29 cellular contexts compared by ENCODE assay signal in genomic region chr21:46217511-46218196, GRCh38. TPM values are rescaled to one million over a fixed set of nuclear protein-coding genes. Genes with fewer than 3 reads are reported as not detected.
DNase-seq lines count a peak whose midpoint lies in the region; TF ChIP-seq lines count a peak whose summit lies in the region.
"Had no signal": no experiment of that assay in that cellular context is flagged by ENCODE, and none has a peak within 500 bp of the region (broad histone marks: within the 10 kb centered on the region; RNA-seq: fewer than 3 reads in every experiment).

No MANE protein-coding gene starts in this region.

- no peak for TF ChIP-seq EP300 in sigmoid colon (IDR thresholded peaks at IDR 0.05)

- H3K27me3 ChIP-seq in NT2/D1 (ENCODE audit: insufficient read depth, insufficient read length) (no peaks in the 10 kb centered on the region), endodermal cell (ENCODE audit: control insufficient read depth, insufficient read depth, low read length, poor library complexity, severe bottlenecking) (no peaks in the 10 kb centered on the region), sigmoid colon (no peaks in the 10 kb centered on the region)
- no peaks in the 10 kb centered on the region for H3K27me3 ChIP-seq in CD4-positive, alpha-beta memory T cell (ENCODE audit: insufficient read depth, low read length)
- H3K27me3 ChIP-seq: brain microvascular endothelial cell, dorsolateral prefrontal cortex, ovary had no signal

- TF ChIP-seq POLR2A in sigmoid colon (IDR thresholded peaks at IDR 0.05) = no peak

- intact Hi-C loops in sigmoid colon (cut with DNase I) = no loop called here
- intact Hi-C loops in CD4-positive, alpha-beta memory T cell (cut with micrococcal nuclease) = no loop called here

- H3K36me3 ChIP-seq in NT2/D1 (ENCODE audit: insufficient read depth, insufficient read length, low read length) = peaks cover 92% of the 10 kb centered on the region
- peaks cover 19% of the 10 kb centered on the region for H3K36me3 ChIP-seq in endodermal cell (ENCODE audit: control insufficient read depth, insufficient read depth, low read length)
- peaks cover 5 to 89% (median 37%) of the 10 kb centered on the region in 4 donors for H3K36me3 ChIP-seq in sigmoid colon
- peaks cover 6% of the 10 kb centered on the region for H3K36me3 ChIP-seq in CD4-positive, alpha-beta memory T cell (ENCODE audit: insufficient read depth, low read length)
- H3K36me3 ChIP-seq: ovary had no signal

- H3K27me3 Mint-ChIP-seq in endodermal cell (ENCODE audit: insufficient read depth) = no peaks in the 10 kb centered on the region
- no peaks in the 10 kb centered on the region for H3K27me3 Mint-ChIP-seq in CD4-positive, alpha-beta memory T cell
- H3K27me3 Mint-ChIP-seq: IgD-negative memory B cell; natural killer cell treated with Interleukin-12 subunit alpha and Interleukin-12 subunit beta and Interleukin-15 and Interleukin-18, amount 100 ng/mL, for 72 hours; stimulated activated naive B cell treated with anti-CD40 and anti-IgM and Interleukin-4, amounts not matched to agents 10 μg/mL and 1 μg/mL and 100 μg/mL, for 72 hours; T-helper 17 cell had no signal

- H3K4me1 ChIP-seq in NT2/D1 (ENCODE audit: insufficient read depth, insufficient read length) (peaks cover 19% of the 10 kb centered on the region), endodermal cell (ENCODE audit: control insufficient read depth, insufficient read depth, low read length) (no peaks in the 10 kb centered on the region), sigmoid colon (no peaks in the 10 kb centered on the region)
- no peaks in the 10 kb centered on the region for H3K4me1 ChIP-seq in CD4-positive, alpha-beta memory T cell (ENCODE audit: insufficient read depth, low read length)
- H3K4me1 ChIP-seq: HAP-1 had no signal

- no peak for TF ChIP-seq CTCF in endodermal cell (conservative IDR thresholded peaks at IDR 0.05)
- TF ChIP-seq CTCF in sigmoid colon (IDR thresholded peaks at IDR 0.05) = no peak

- DNase-seq in activated CD8-positive, alpha-beta memory T cell treated with anti-CD3 and anti-CD28 coated beads for 24 hours = peak; percentile 40
- DNase-seq in activated CD8-positive, alpha-beta memory T cell treated with anti-CD3 and anti-CD28 coated beads, Interleukin-2, amount 50 U/mL, for 4 hours = no peak
- no peak for DNase-seq in NT2/D1 (ENCODE audit: low read depth, low spot score)
- DNase-seq in endodermal cell = peak; percentile 30
- DNase-seq in sigmoid colon = peak; percentile 63
- DNase-seq in NK-92 treated with Interleukin-12 subunit alpha and Interleukin-12 subunit beta, amount 100 ng/mL, for 24 hours (lab: John Stamatoyannopoulos, UW) = no peak
- no peak for DNase-seq in CD4-positive, alpha-beta memory T cell
- DNase-seq in NK-92 (lab: John Stamatoyannopoulos, UW; ENCODE audit: unreplicated experiment) = no peak
- DNase-seq: activated CD4-positive, alpha-beta T cell treated with anti-CD3 and anti-CD28 coated beads, Interleukin-2, amount 50 U/mL, for 48 hours; amygdala; brain microvascular endothelial cell; Calu3; cerebellar nuclear complex; DMS79 treated with DMSO at 0.1 percent for 48 hours; GF-D8; NCI-H1048; NCI-H1694 treated with DMSO at 0.1 percent for 48 hours; NCI-H82; SK-N-SH; stimulated activated naive B cell treated with anti-CD40 and anti-IgM and Interleukin-4, amounts not matched to agents 10 μg/mL and 1 μg/mL and 100 μg/mL, for 72 hours; T-helper 17 cell had no signal

- H3K4me3 Mint-ChIP-seq in endodermal cell = no peak overlapping the region
- no peak overlapping the region for H3K4me3 Mint-ChIP-seq in CD4-positive, alpha-beta memory T cell
- H3K4me3 Mint-ChIP-seq: IgD-negative memory B cell; natural killer cell treated with Interleukin-12 subunit alpha and Interleukin-12 subunit beta and Interleukin-15 and Interleukin-18, amount 100 ng/mL, for 72 hours; stimulated activated naive B cell treated with anti-CD40 and anti-IgM and Interleukin-4, amounts not matched to agents 10 μg/mL and 1 μg/mL and 100 μg/mL, for 72 hours; T-helper 17 cell had no signal

- no peaks in the 10 kb centered on the region for H3K9me3 Mint-ChIP-seq in endodermal cell
- peaks cover 0 to 2% (median 0%) of the 10 kb centered on the region in 8 donors for H3K9me3 Mint-ChIP-seq in CD4-positive, alpha-beta memory T cell
- H3K9me3 Mint-ChIP-seq: activated naive CD4-positive, alpha-beta T cell treated with anti-CD3 and anti-CD28 coated beads, Interleukin-2, amount 50 U/mL, for 72 hours; IgD-negative memory B cell; natural killer cell treated with Interleukin-12 subunit alpha and Interleukin-12 subunit beta and Interleukin-15 and Interleukin-18, amount 100 ng/mL, for 72 hours; stimulated activated naive B cell treated with anti-CD40 and anti-IgM and Interleukin-4, amounts not matched to agents 10 μg/mL and 1 μg/mL and 100 μg/mL, for 72 hours had no signal

- CTCF ChIA-PET in CD4-positive, alpha-beta memory T cell (lab: Charles Lee; ENCODE audit: partially characterized antibody) = no interaction called here

- H3K9me3 ChIP-seq in NT2/D1 (ENCODE audit: insufficient read depth, low read length) (no peaks in the 10 kb centered on the region), endodermal cell (ENCODE audit: control insufficient read depth, low read length) (no peaks in the 10 kb centered on the region), sigmoid colon (no peaks in the 10 kb centered on the region)
- no peaks in the 10 kb centered on the region for H3K9me3 ChIP-seq in CD4-positive, alpha-beta memory T cell (ENCODE audit: control insufficient read depth in 1 of 2, low read length in 2 of 2)
- H3K9me3 ChIP-seq: HAP-1, ovary, SK-N-SH had no signal

- 83 to 89% methylated on average over 8 to 21 of the region's 22 CpGs for WGBS in endodermal cell (ENCODE audit: insufficient coverage in 1 of 2, insufficient read length in 1 of 2), 2 experiments
- WGBS in sigmoid colon, 2 donors = 90 to 93% methylated on average over 22 of the region's 22 CpGs

- H3K4me3 ChIP-seq in NT2/D1 (ENCODE audit: insufficient read length, low read depth) (no peak overlapping the region), endodermal cell (ENCODE audit: low read length) (no peak overlapping the region), sigmoid colon (no peak overlapping the region)
- no peak overlapping the region for H3K4me3 ChIP-seq in CD4-positive, alpha-beta memory T cell (ENCODE audit: low read length in 2 of 2)
- H3K4me3 ChIP-seq: dorsolateral prefrontal cortex, HAP-1, ovary, skin epidermis had no signal

- H3K9ac ChIP-seq in NT2/D1 (ENCODE audit: insufficient read length, low read depth) (peak overlapping the region; percentile 43), endodermal cell (ENCODE audit: extremely low read depth, low read length, poor library complexity, severe bottlenecking) (no peak overlapping the region)
- H3K9ac ChIP-seq: SK-N-SH had no signal

- no peaks in the 10 kb centered on the region for H3K4me1 Mint-ChIP-seq in endodermal cell
- H3K4me1 Mint-ChIP-seq in CD4-positive, alpha-beta memory T cell = peaks cover 0 to 3% (median 0%) of the 10 kb centered on the region in 4 donors

- peak overlapping the region; percentile 64 for H3K27ac Mint-ChIP-seq in endodermal cell
- H3K27ac Mint-ChIP-seq in CD4-positive, alpha-beta memory T cell = peak overlapping the region in 2 of 7 donors; percentile 57
- H3K27ac Mint-ChIP-seq: IgD-negative memory B cell; natural killer cell treated with Interleukin-12 subunit alpha and Interleukin-12 subunit beta and Interleukin-15 and Interleukin-18, amount 100 ng/mL, for 72 hours; stimulated activated naive B cell treated with anti-CD40 and anti-IgM and Interleukin-4, amounts not matched to agents 10 μg/mL and 1 μg/mL and 100 μg/mL, for 72 hours; T-helper 17 cell had no signal

- peaks cover 35% of the 10 kb centered on the region for H3K36me3 Mint-ChIP-seq in endodermal cell (ENCODE audit: low read depth)
- H3K36me3 Mint-ChIP-seq in CD4-positive, alpha-beta memory T cell = peaks cover 8 to 30% of the 10 kb centered on the region in 2 donors
- H3K36me3 Mint-ChIP-seq: activated naive CD4-positive, alpha-beta T cell treated with anti-CD3 and anti-CD28 coated beads, Interleukin-2, amount 50 U/mL, for 72 hours; natural killer cell treated with Interleukin-12 subunit alpha and Interleukin-12 subunit beta and Interleukin-15 and Interleukin-18, amount 100 ng/mL, for 72 hours had no signal

- H3K27ac ChIP-seq in endodermal cell (ENCODE audit: low read depth, low read length) (no peak overlapping the region), sigmoid colon (no peak overlapping the region)
- H3K27ac ChIP-seq in CD4-positive, alpha-beta memory T cell (ENCODE audit: low read depth, low read length) = no peak overlapping the region
- H3K27ac ChIP-seq: 22Rv1, brain microvascular endothelial cell, ovary, skin epidermis had no signal

- POLR2A ChIA-PET in CD4-positive, alpha-beta memory T cell (lab: Charles Lee; ENCODE audit: partially characterized antibody) = no interaction called here

RNA-seq across cellular contexts. Expression of gene LSS, which starts 10.9 kb away (rescaled TPM):
- total RNA-seq in endodermal cell (10 to 100 TPM; 56.7 to 85.2 TPM), sigmoid colon (10 to 100 TPM; 47.6 to 63.7 (median 57.0) TPM)
- polyA plus RNA-seq in endodermal cell (2013, experiment 1 of 2) = 101 TPM
- polyA plus RNA-seq in endodermal cell (2013, experiment 2 of 2) = 100 TPM
- polyA plus RNA-seq in sigmoid colon = 10 to 100 TPM; 17.4 to 78.6 (median 27.5) TPM
- 10 to 100 TPM; 53.2 to 54.5 TPM for total RNA-seq in CD4-positive, alpha-beta memory T cell
- 10 to 100 TPM; 15.3 to 16.9 TPM for polyA plus RNA-seq in CD4-positive, alpha-beta memory T cell

RNA-seq across cellular contexts. Expression of gene SPATC1L, which starts 33.4 kb away (rescaled TPM):
- total RNA-seq in endodermal cell (10 to 100 TPM; 29.5 to 31.9 TPM), sigmoid colon (10 to 100 TPM in 1 of 4 donors, 1 to 10 TPM in 2, under 1 TPM in 1; 0.95 to 18.3 (median 7.1) TPM)
- 32.1 TPM for polyA plus RNA-seq in endodermal cell (2013, experiment 1 of 2)
- polyA plus RNA-seq in endodermal cell (2013, experiment 2 of 2) = 33.4 TPM
- polyA plus RNA-seq in sigmoid colon = 10 to 100 TPM in 1 of 3 donors, 1 to 10 TPM in 2; 3.2 to 11.0 (median 7.8) TPM
- total RNA-seq in CD4-positive, alpha-beta memory T cell = 1 to 10 TPM; 6.9 TPM
- polyA plus RNA-seq in CD4-positive, alpha-beta memory T cell = 1 to 10 TPM; 6.0 to 6.4 TPM

Comparison
In these comparisons a context has a peak if more than half of its experiments do, and no peak if none do; other contexts are left out.
1. DNase-seq: peak in activated CD8-positive, alpha-beta memory T cell treated with anti-CD3 and anti-CD28 coated beads for 24 hours (single experiment), endodermal cell (single experiment) and sigmoid colon (single experiment); none in activated CD8-positive, alpha-beta memory T cell treated with anti-CD3 and anti-CD28 coated beads, Interleukin-2, amount 50 U/mL, for 4 hours (single experiment), NT2/D1 (single experiment), NK-92 treated with Interleukin-12 subunit alpha and Interleukin-12 subunit beta, amount 100 ng/mL, for 24 hours (single experiment), CD4-positive, alpha-beta memory T cell (0 of 5) and NK-92 (single experiment).